8 cellular contexts compared by ENCODE assay signal in genomic region chr11:123195182-123196059, GRCh38. TPM values are rescaled to one million over a fixed set of nuclear protein-coding genes. Genes with fewer than 3 reads are reported as not detected.
A peak's percentile ranks its signal among the peaks of the same experiment; 100 is the strongest.
DNase-seq lines count a peak whose midpoint lies in the region; ATAC-seq and TF ChIP-seq lines count a peak whose summit lies in the region.

Gene CLMP, minus strand, starts transcription at chr11:123195248. Its CDS starts 308 bp downstream, at chr11:123194940.

- peaks cover 0 to 3% (median 0%) of the 10 kb centered on the region in 5 experiments for H3K9me3 Mint-ChIP-seq in brain

- peak; percentile 72 for DNase-seq in M059J (ENCODE audit: low read depth)
- peak; percentile 72 for DNase-seq in iris pigment epithelial cell (ENCODE audit: low read depth)
- peak; percentile 59 for DNase-seq in smooth muscle cell (lab: John Stamatoyannopoulos, UW; ENCODE audit: unreplicated experiment)
- no peak for DNase-seq in NCI-H2107 treated with DMSO at 0.1 percent for 48 hours (lab: John Stamatoyannopoulos, UW; ENCODE audit: unreplicated experiment)

- H3K36me3 Mint-ChIP-seq in brain = no peaks in the 10 kb centered on the region

- H3F3A ChIP-seq in smooth muscle cell (ENCODE audit: low read depth) = peaks cover 14% of the 10 kb centered on the region

- H3K4me1 Mint-ChIP-seq in brain = peaks cover 45% of the 10 kb centered on the region

- H3K4me1 ChIP-seq in BLaER1 treated with 17β-estradiol and CSF1 and Interleukin-3, amounts not matched to agents 10 nM and 100 nM = peaks cover 11 to 25% (median 19%) of the 10 kb centered on the region in 10 experiments
- peaks cover 30% of the 10 kb centered on the region for H3K4me1 ChIP-seq in smooth muscle cell (ENCODE audit: low read depth)

- no peak for ATAC-seq in HG03521 (IDR thresholded peaks at IDR 0.05; ENCODE audit: unreplicated experiment)
- ATAC-seq in HG02981 (IDR thresholded peaks at IDR 0.05; ENCODE audit: unreplicated experiment) = no peak

- peaks cover 67% of the 10 kb centered on the region for H3K27me3 Mint-ChIP-seq in brain

- no peak within 1 kb of the TSS for H3K27ac ChIP-seq in BLaER1 treated with 17β-estradiol and CSF1 and Interleukin-3, amounts not matched to agents 10 nM and 100 nM
- peak within 1 kb of the TSS; percentile 93 for H3K27ac ChIP-seq in smooth muscle cell (ENCODE audit: low read depth)

- WGBS in smooth muscle cell (ENCODE audit: low lambda C conversion rate) = 7% methylated on average over 37 of the region's 55 CpGs

- peaks cover 0 to 36% (median 12%) of the 10 kb centered on the region in 11 experiments; a peak in 14 of 22 replicates for H4K20me1 ChIP-seq in BLaER1 treated with 17β-estradiol and CSF1 and Interleukin-3, amounts not matched to agents 10 nM and 100 nM
- H4K20me1 ChIP-seq in smooth muscle cell (ENCODE audit: low read depth) = peaks cover 5% of the 10 kb centered on the region

- H3K27me3 ChIP-seq in BLaER1 treated with 17β-estradiol and CSF1 and Interleukin-3, amounts not matched to agents 10 nM and 100 nM = peaks cover 62 to 88% (median 76%) of the 10 kb centered on the region in 11 experiments
- no peaks in the 10 kb centered on the region for H3K27me3 ChIP-seq in smooth muscle cell (ENCODE audit: low read depth)

- H3K4me2 ChIP-seq in BLaER1 treated with 17β-estradiol and CSF1 and Interleukin-3, amounts not matched to agents 10 nM and 100 nM = peak within 1 kb of the TSS; percentile 78 to 99 (median 94)
- peak within 1 kb of the TSS; percentile 84 for H3K4me2 ChIP-seq in smooth muscle cell

- H3K27ac Mint-ChIP-seq in brain = peak within 1 kb of the TSS; percentile 65 to 94 (median 91)

- H2AFZ ChIP-seq in smooth muscle cell (ENCODE audit: low read depth) = peak within 1 kb of the TSS; percentile 68

- H3K4me3 ChIP-seq in BLaER1 treated with 17β-estradiol and CSF1 and Interleukin-3, amounts not matched to agents 10 nM and 100 nM = peak within 1 kb of the TSS; percentile 36 to 70 (median 57)
- peak within 1 kb of the TSS; percentile 69 for H3K4me3 ChIP-seq in smooth muscle cell

- no peaks in the 10 kb centered on the region for H3K9me3 ChIP-seq in BLaER1 treated with 17β-estradiol and CSF1 and Interleukin-3, amounts not matched to agents 10 nM and 100 nM (replicated peaks in 1 of 11)
- H3K9me3 ChIP-seq in smooth muscle cell (replicated peaks; ENCODE audit: low read depth) = no peaks in the 10 kb centered on the region

- H3K79me2 ChIP-seq in smooth muscle cell (ENCODE audit: low read depth) = peaks cover 43% of the 10 kb centered on the region

- peak within 1 kb of the TSS; percentile 84 to 91 (median 86) for H3K4me3 Mint-ChIP-seq in brain

- H3K36me3 ChIP-seq in BLaER1 treated with 17β-estradiol and CSF1 and Interleukin-3, amounts not matched to agents 10 nM and 100 nM = no peaks in the 10 kb centered on the region
- no peaks in the 10 kb centered on the region for H3K36me3 ChIP-seq in smooth muscle cell (ENCODE audit: low read depth)

- TF ChIP-seq CTCF in brain (conservative IDR thresholded peaks at IDR 0.05) (no peak), smooth muscle cell (IDR thresholded peaks at IDR 0.05; ENCODE audit: borderline replicate concordance, insufficient read depth, poor library complexity, severe bottlenecking) (no peak)

- peak within 1 kb of the TSS; percentile 8 to 57 (median 42); a peak in 15 of 22 replicates for H3K9ac ChIP-seq in BLaER1 treated with 17β-estradiol and CSF1 and Interleukin-3, amounts not matched to agents 10 nM and 100 nM
- H3K9ac ChIP-seq in smooth muscle cell (ENCODE audit: low read depth) = peak within 1 kb of the TSS; percentile 82

RNA-seq across cellular contexts. Expression of gene CLMP, which starts in this region (rescaled TPM):
- total RNA-seq in M059J (2014; rRNA removed; shearing (Covaris generic)) = 27.6 and 31.8 TPM in 2 replicates
- 17.6 TPM for polyA plus RNA-seq in brain (ENCODE audit: insufficient read depth, low read depth, low replicate concordance)
- total RNA-seq in smooth muscle cell = 163 and 176 TPM in 2 replicates
- 62.0 and 74.0 TPM in 2 replicates for polyA plus RNA-seq in smooth muscle cell
